9 cellular contexts compared by ENCODE assay signal in genomic region chr1:23525558-23526174, GRCh38. TPM values are rescaled to one million over a fixed set of nuclear protein-coding genes. Genes with fewer than 3 reads are reported as not detected.
A peak's percentile ranks its signal among the peaks of the same experiment; 100 is the strongest.
DNase-seq lines count a peak whose midpoint lies in the region; ATAC-seq and TF ChIP-seq lines count a peak whose summit lies in the region.
"Had no signal": no experiment of that assay in that cellular context is flagged by ENCODE, and none has a peak within 500 bp of the region (broad histone marks: within the 10 kb centered on the region; RNA-seq: fewer than 3 reads in every experiment).

No MANE protein-coding gene starts in this region.

- H4K8ac ChIP-seq in neuronal stem cell (ENCODE audit: low read depth, low read length): no peak overlapping the region

- H3K4me1 ChIP-seq in neuronal stem cell (ENCODE audit: control insufficient read depth in 2 of 2, insufficient read depth in 1 of 2, low read depth in 1 of 2, low read length in 2 of 2) (peaks cover 26 to 28% of the 10 kb centered on the region in 2 donors), right cardiac atrium (ENCODE audit: control insufficient read depth, insufficient read depth, low read length) (no peaks in the 10 kb centered on the region)

- H3K14ac ChIP-seq in neuronal stem cell (ENCODE audit: low read length): no peak overlapping the region

- H2BK15ac ChIP-seq in neuronal stem cell (ENCODE audit: low read length): no peak overlapping the region

- H3K9me3 ChIP-seq in T-helper 17 cell (ENCODE audit: control insufficient read depth, low read length, poor library complexity, severe bottlenecking) (no peaks in the 10 kb centered on the region), neuronal stem cell (replicated peaks in 1 of 2; ENCODE audit: control insufficient read depth in 2 of 2, insufficient read depth in 1 of 2, low read depth in 1 of 2, low read length in 2 of 2) (no peaks in the 10 kb centered on the region), right cardiac atrium (ENCODE audit: control insufficient read depth, low read length) (no peaks in the 10 kb centered on the region)

- TF ChIP-seq CTCF in natural killer cell (IDR thresholded peaks at IDR 0.05): no peak

- H2BK5ac ChIP-seq in neuronal stem cell (ENCODE audit: low read length): no peak overlapping the region

- H3K23ac ChIP-seq in neuronal stem cell (ENCODE audit: low read depth, low read length, poor library complexity): no peak overlapping the region

- no peak overlapping the region for H3K9ac ChIP-seq in neuronal stem cell (ENCODE audit: low read depth, low read length, poor library complexity)

- peaks cover 2% of the 10 kb centered on the region for H3K79me1 ChIP-seq in neuronal stem cell (ENCODE audit: low read depth, low read length)

- no peak overlapping the region for H3K18ac ChIP-seq in neuronal stem cell (ENCODE audit: low read length)

- H3K27me3 Mint-ChIP-seq in T-helper 17 cell: no peaks in the 10 kb centered on the region
- H3K27me3 Mint-ChIP-seq in natural killer cell (ENCODE audit: low read depth in 2 of 2): no peaks in the 10 kb centered on the region

- ATAC-seq in HG02610 (IDR thresholded peaks at IDR 0.05; ENCODE audit: unreplicated experiment) (peak; percentile 35), T-helper 17 cell (no peak), natural killer cell (peak in 1 of 3 donors; percentile 24), right cardiac atrium (no peak), GM21529 (IDR thresholded peaks at IDR 0.05; ENCODE audit: unreplicated experiment) (no peak)

- intact Hi-C loops in natural killer cell (cut with micrococcal nuclease): no loop called here
- intact Hi-C loops in right cardiac atrium (cut with DNase I): no loop called here

- H3K4me3 ChIP-seq in neuronal stem cell (ENCODE audit: low read length in 2 of 2) (no peak overlapping the region), right cardiac atrium (ENCODE audit: low read length) (no peak overlapping the region)

- no peak overlapping the region for H2BK120ac ChIP-seq in neuronal stem cell (ENCODE audit: low read depth, low read length)

- peak; percentile 38 for DNase-seq in DMS79 treated with DMSO at 0.1 percent for 48 hours (lab: John Stamatoyannopoulos, UW)
- DNase-seq in DMS79 (lab: John Stamatoyannopoulos, UW): no peak
- no peak for DNase-seq in T-helper 17 cell
- no peak for DNase-seq in natural killer cell
- no peak for DNase-seq in neuronal stem cell (ENCODE audit: low spot score)
- no peak for DNase-seq in right cardiac atrium
- DNase-seq: occipital lobe had no signal

- H3K36me3 ChIP-seq in neuronal stem cell (replicated peaks in 1 of 2; ENCODE audit: control insufficient read depth in 2 of 2, insufficient read depth in 2 of 2, low read length in 2 of 2): peaks cover 10 to 53% of the 10 kb centered on the region in 2 donors

- H3K4me2 ChIP-seq in neuronal stem cell (ENCODE audit: insufficient read depth, low read length, poor library complexity, severe bottlenecking): no peak overlapping the region

- H3K27ac ChIP-seq in neuronal stem cell (replicated peaks; ENCODE audit: low read length) (no peak overlapping the region), right cardiac atrium (ENCODE audit: low read length) (no peak overlapping the region)

- H3K36me3 Mint-ChIP-seq in T-helper 17 cell (ENCODE audit: low read depth) (no peaks in the 10 kb centered on the region), natural killer cell (no peaks in the 10 kb centered on the region)

- peaks cover 55% of the 10 kb centered on the region for H3K4me1 Mint-ChIP-seq in T-helper 17 cell
- peaks cover 37 to 64% of the 10 kb centered on the region in 2 donors for H3K4me1 Mint-ChIP-seq in natural killer cell

- peak overlapping the region; percentile 96 for H3K27ac Mint-ChIP-seq in T-helper 17 cell
- H3K27ac Mint-ChIP-seq in natural killer cell: peak overlapping the region; percentile 81 to 89

- no peak overlapping the region for H4K91ac ChIP-seq in neuronal stem cell (ENCODE audit: low read depth, low read length, poor library complexity)

- WGBS in neuronal stem cell (ENCODE audit: extremely low coverage in 2 of 2, insufficient read length in 2 of 2, insufficient replicate concordance in 1 of 2), 2 donors: no CpG with 5 or more reads among the region's 5 CpGs
- WGBS in right cardiac atrium: 74% methylated on average over 5 of the region's 5 CpGs

- H2AK5ac ChIP-seq in neuronal stem cell (ENCODE audit: low read depth, low read length): no peak overlapping the region

- H3K27me3 ChIP-seq in neuronal stem cell (ENCODE audit: control insufficient read depth in 3 of 3, insufficient read depth in 3 of 3, low read depth in 1 of 3, low read length in 3 of 3) (no peaks in the 10 kb centered on the region), right cardiac atrium (ENCODE audit: control insufficient read depth, insufficient read depth) (no peaks in the 10 kb centered on the region)

- no peaks in the 10 kb centered on the region for H3K9me3 Mint-ChIP-seq in natural killer cell

- no peak overlapping the region for H3K4ac ChIP-seq in neuronal stem cell (ENCODE audit: low read length)

- H2BK12ac ChIP-seq in neuronal stem cell (ENCODE audit: low read length): no peak overlapping the region

- no peak overlapping the region for H2AFZ ChIP-seq in neuronal stem cell (ENCODE audit: low read length)

- H3K4me3 Mint-ChIP-seq in T-helper 17 cell: peak overlapping the region; percentile 89
- peak overlapping the region; percentile 72 for H3K4me3 Mint-ChIP-seq in natural killer cell

RNA-seq across cellular contexts. Expression of gene E2F2, which starts 5.4 kb away (rescaled TPM):
- 1 to 10 TPM; 5.4 TPM for total RNA-seq in T-helper 17 cell
- 1 to 10 TPM; 2.1 to 3.9 (median 3.2) TPM for total RNA-seq in natural killer cell
- 3.8 TPM for polyA plus RNA-seq in neuronal stem cell (2013, experiment 1 of 2)
- 4.4 TPM for polyA plus RNA-seq in neuronal stem cell (2013, experiment 2 of 2)
- total RNA-seq in right cardiac atrium: under 1 TPM in 3 of 4 donors, not detected in 1; 0.06 to 0.82 (median 0.40) TPM
- polyA plus RNA-seq in right cardiac atrium: 0.05 TPM

RNA-seq across cellular contexts. Expression of gene ID3, which starts 33.6 kb away (rescaled TPM):
- total RNA-seq in T-helper 17 cell: 10 to 100 TPM in 1 of 2 donors, 1 to 10 TPM in 1; 8.6 to 10.7 TPM
- total RNA-seq in natural killer cell: 1 to 10 TPM in 2 of 3 donors, under 1 TPM in 1; 0.29 to 6.5 (median 2.4) TPM
- polyA plus RNA-seq in neuronal stem cell (2013, experiment 1 of 2): 99.9 TPM
- 99.2 TPM for polyA plus RNA-seq in neuronal stem cell (2013, experiment 2 of 2)
- 100 to 1,000 TPM; 162 to 225 (median 179) TPM for total RNA-seq in right cardiac atrium
- polyA plus RNA-seq in right cardiac atrium: 208 TPM

RNA-seq across cellular contexts. Expression of gene ASAP3, which starts 41.7 kb away (rescaled TPM):
- total RNA-seq in T-helper 17 cell (1 to 10 TPM; 1.5 to 6.4 TPM), natural killer cell (under 1 TPM; 0.25 to 0.70 (median 0.59) TPM), right cardiac atrium (10 to 100 TPM; 31.4 to 45.2 (median 34.1) TPM)
- polyA plus RNA-seq in neuronal stem cell (2013, experiment 1 of 2): 8.9 TPM
- 8.0 TPM for polyA plus RNA-seq in neuronal stem cell (2013, experiment 2 of 2)
- polyA plus RNA-seq in right cardiac atrium: 34.2 TPM

Comparison
In these comparisons a context has a peak if more than half of its experiments do, and no peak if none do; other contexts are left out.
1. RNA of gene ID3, which starts 33.6 kb away (total RNA-seq): 162 to 225 TPM in right cardiac atrium; 8.6 to 10.7 TPM in T-helper 17 cell and 0.29 to 6.5 TPM in natural killer cell; every median in the first group is over 10 times any median in the second.
2. RNA of gene ASAP3, which starts 41.7 kb away (total RNA-seq): 31.4 to 45.2 TPM in right cardiac atrium; 1.5 to 6.4 TPM in T-helper 17 cell and 0.25 to 0.70 TPM in natural killer cell; every median in the first group is over 4 times any median in the second.